Comparison of ENCODE assay signal across 26 cellular contexts in the genomic region with DNA sequence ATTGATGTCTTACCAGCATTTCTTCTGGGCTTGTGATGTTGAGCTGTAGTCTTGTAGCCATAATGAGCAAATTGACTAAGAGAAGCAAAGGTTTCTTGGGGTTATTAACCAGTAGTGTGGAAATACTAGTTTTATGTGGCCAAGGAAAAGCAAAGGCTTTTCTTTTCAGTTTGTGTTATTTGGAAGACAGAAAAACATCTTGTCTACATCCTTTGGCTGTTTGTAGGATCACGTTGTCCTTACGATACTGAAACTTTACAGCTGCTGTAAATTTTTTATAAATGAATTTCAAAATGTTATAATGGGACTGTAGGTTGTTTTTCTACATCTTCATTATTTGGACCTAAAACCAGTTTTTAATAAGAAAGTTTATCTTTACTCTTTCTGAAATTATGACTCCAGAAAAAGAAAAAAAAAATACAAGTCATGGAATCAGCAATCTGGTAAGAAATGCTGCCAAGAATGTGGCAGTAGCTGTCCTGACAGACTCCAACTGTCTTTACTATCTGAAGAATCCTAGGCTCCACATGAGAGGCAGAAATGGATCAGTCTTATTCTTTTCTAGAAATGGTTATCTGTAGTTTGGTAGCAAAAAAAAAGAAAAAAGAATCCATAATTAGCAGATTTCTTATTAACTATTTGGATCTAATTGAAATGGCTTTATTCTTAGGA. TPM values are rescaled to one million over a fixed set of nuclear protein-coding genes. Genes with fewer than 3 reads are reported as not detected.
DNase-seq lines count a peak whose midpoint lies in the region; ATAC-seq and TF ChIP-seq lines count a peak whose summit lies in the region.
"Had no signal": no experiment of that assay in that cellular context is flagged by ENCODE, and none has a peak within 500 bp of the region (broad histone marks: within the 10 kb centered on the region; RNA-seq: fewer than 3 reads in every experiment).

No MANE protein-coding gene starts in this region.

- no peak for TF ChIP-seq CTCF in Panc1 (IDR thresholded peaks at IDR 0.05)
- TF ChIP-seq CTCF in esophagus squamous epithelium (IDR thresholded peaks at IDR 0.05) = no peak
- TF ChIP-seq CTCF in right atrium auricular region (IDR thresholded peaks at IDR 0.05) = no peak

- TSS peak; percentile 26 for BruUV-seq in Panc1 (replicated peaks; lab: Mats Ljungman, UMichigan)

- no peak for TF ChIP-seq POLR2A in esophagus squamous epithelium (IDR thresholded peaks at IDR 0.05)

- intact Hi-C loops in Panc1 (cut with micrococcal nuclease; ENCODE audit: unreplicated experiment) = no loop called here
- intact Hi-C loops in esophagus squamous epithelium (cut with DNase I) = no loop called here
- intact Hi-C loops in posterior cingulate gyrus (cut with DNase I) = no loop called here

- CTCF ChIA-PET in Panc1 (lab: Charles Lee) = no interaction called here

- 67 to 88% methylated on average over 2 of the region's 2 CpGs for WGBS in esophagus squamous epithelium, 2 donors

- no peak overlapping the region for H3K9ac ChIP-seq in rectal smooth muscle tissue (ENCODE audit: low read length)

- H3K4me1 ChIP-seq in Panc1 (ENCODE audit: control insufficient read depth, insufficient read depth, low read length) (0 out of 2 replicates have a peak, but pooled peaks cover 3% of the 10 kb centered on the region), esophagus squamous epithelium (peaks cover 0 to 37% (median 4%) of the 10 kb centered on the region in 3 donors), right atrium auricular region (peaks cover 0 to 51% of the 10 kb centered on the region in 2 donors), rectal smooth muscle tissue (ENCODE audit: control insufficient read depth, insufficient read depth, low read length) (peaks cover 8% of the 10 kb centered on the region), SJCRH30 (no peaks in the 10 kb centered on the region)
- H3K4me1 ChIP-seq: ascending aorta had no signal

- peaks cover 20% of the 10 kb centered on the region for H3K36me3 ChIP-seq in Panc1 (ENCODE audit: control insufficient read depth, insufficient read depth, low read length)
- H3K36me3 ChIP-seq in esophagus squamous epithelium = peaks cover 18 to 66% (median 18%) of the 10 kb centered on the region in 3 donors
- peaks cover 25% of the 10 kb centered on the region for H3K36me3 ChIP-seq in right atrium auricular region
- H3K36me3 ChIP-seq in rectal smooth muscle tissue (ENCODE audit: control insufficient read depth, insufficient read depth, low read length) = peaks cover 15% of the 10 kb centered on the region
- peaks cover 6% of the 10 kb centered on the region; the same call in 1 of the 2 replicates for H3K36me3 ChIP-seq in SJCRH30

- in situ Hi-C loops in Panc1 (cut with HindIII; ENCODE audit: low pct_unique_long_range_greater_than_20kb, low sequenced_read_pairs) = no loop called here

- H3K4me3 ChIP-seq in Panc1 (ENCODE audit: low read depth in 2 of 2, low read length in 2 of 2) = no peak overlapping the region
- no peak overlapping the region for H3K4me3 ChIP-seq in esophagus squamous epithelium
- H3K4me3 ChIP-seq in right atrium auricular region = no peak overlapping the region
- no peak overlapping the region for H3K4me3 ChIP-seq in rectal smooth muscle tissue (ENCODE audit: low read length)
- H3K4me3 ChIP-seq in SJCRH30 = no peak overlapping the region
- H3K4me3 ChIP-seq: ascending aorta, lung had no signal

- POLR2A ChIA-PET in Panc1 (lab: Charles Lee) = no interaction called here

- ATAC-seq in Panc1 = no peak
- no peak for ATAC-seq in HG02973 (IDR thresholded peaks at IDR 0.05; ENCODE audit: unreplicated experiment)
- ATAC-seq: activated CD8-positive, alpha-beta memory T cell treated with anti-CD3 and anti-CD28 coated beads, Interleukin-2, amount 10 ng/mL, durations not matched to agents 7 days and 5 days; esophagus mucosa; PC-3 had no signal

- H3K27me3 ChIP-seq in Panc1 (ENCODE audit: control insufficient read depth, insufficient read depth, low read length) = no peaks in the 10 kb centered on the region
- H3K27me3 ChIP-seq in esophagus squamous epithelium = no peaks in the 10 kb centered on the region
- no peaks in the 10 kb centered on the region for H3K27me3 ChIP-seq in right atrium auricular region
- no peaks in the 10 kb centered on the region for H3K27me3 ChIP-seq in rectal smooth muscle tissue (ENCODE audit: control insufficient read depth, insufficient read depth, low read length)
- no peaks in the 10 kb centered on the region for H3K27me3 ChIP-seq in SJCRH30
- H3K27me3 ChIP-seq: ascending aorta had no signal

- H3K9me3 ChIP-seq in Panc1 (ENCODE audit: control insufficient read depth, insufficient read depth, low read depth, low read length) (no peaks in the 10 kb centered on the region), esophagus squamous epithelium (no peaks in the 10 kb centered on the region), right atrium auricular region (no peaks in the 10 kb centered on the region), SJCRH30 (replicated peaks) (no peaks in the 10 kb centered on the region)
- H3K9me3 ChIP-seq: ascending aorta had no signal

- no peak overlapping the region for H3K27ac ChIP-seq in Panc1 (ENCODE audit: low read length)
- peak overlapping the region in 3 of 4 donors; percentile 35 to 70 (median 38) for H3K27ac ChIP-seq in esophagus squamous epithelium
- H3K27ac ChIP-seq in right atrium auricular region = peak overlapping the region; percentile 52 to 80
- H3K27ac ChIP-seq in rectal smooth muscle tissue (ENCODE audit: low read depth, low read length) = peak overlapping the region; percentile 37
- H3K27ac ChIP-seq in SJCRH30 = no peak overlapping the region
- H3K27ac ChIP-seq: ascending aorta, HL-60, WERI-Rb-1 had no signal

- DNase-seq in Panc1 (ENCODE audit: low read depth, low spot score) (no peak), esophagus squamous epithelium (lab: John Stamatoyannopoulos, UW) (no peak), right atrium auricular region (ENCODE audit: low spot score) (no peak), SJCRH30 (no peak), posterior cingulate gyrus (no peak), NCI-H446 treated with DMSO at 0.1 percent for 48 hours (lab: John Stamatoyannopoulos, UW) (no peak)
- DNase-seq: activated CD4-positive, alpha-beta T cell treated with anti-CD3 and anti-CD28 coated beads, Interleukin-2, amount 10 ng/mL, durations not matched to agents 7 days and 5 days; activated CD8-positive, alpha-beta memory T cell treated with anti-CD3 and anti-CD28 coated beads, Interleukin-2, amount 10 ng/mL, durations not matched to agents 7 days and 5 days; activated naive CD4-positive, alpha-beta T cell treated with anti-CD3 and anti-CD28 coated beads, Interleukin-2, amount 50 U/mL, for 16 hours; C1 segment of cervical spinal cord; cerebellar nuclear complex; effector CD8-positive, alpha-beta T cell; NCI-H2081; NCI-H446; nucleus accumbens; PC-3; retina; SIG-M5; stimulated activated CD4-positive, alpha-beta T cell treated with anti-CD3 and anti-CD28 coated beads, Interleukin-15, amount 100 ng/mL, for 24 hours; WERI-Rb-1 had no signal

RNA-seq across cellular contexts. Expression of gene QSOX1, which starts 41.6 kb away (rescaled TPM):
- total RNA-seq in Panc1 (2021; ENCODE audit: unreplicated experiment) = 152 TPM
- 170 TPM for polyA plus RNA-seq in Panc1 (2012; ENCODE audit: insufficient read length)
- 100 to 1,000 TPM in 3 of 4 donors, 10 to 100 TPM in 1; 74.9 to 184 (median 107) TPM for total RNA-seq in esophagus squamous epithelium
- total RNA-seq in right atrium auricular region = 100 to 1,000 TPM; 199 to 332 TPM
- total RNA-seq in SJCRH30 (2014; rRNA removed; shearing (Covaris generic)) = 9.8 and 11.6 TPM in 2 replicates

Comparison
In these comparisons a context has a peak if more than half of its experiments do, and no peak if none do; other contexts are left out.
1. H3K27ac ChIP-seq: peak in esophagus squamous epithelium (3 of 4), right atrium auricular region (2 of 2) and rectal smooth muscle tissue (single experiment); none in Panc1 (single experiment) and SJCRH30 (single experiment).